Comparison of ENCODE assay signal across 7 cellular contexts in genomic region chr11:11036185-11037161, GRCh38.
DNase-seq lines count a peak whose midpoint lies in the region; ATAC-seq and TF ChIP-seq lines count a peak whose summit lies in the region.

No MANE protein-coding gene starts in this region.

- H3K36me3 ChIP-seq in HAP-1 (replicated peaks) (no peaks in the 10 kb centered on the region), prostate gland (no peaks in the 10 kb centered on the region)

- peak; percentile 45 to 88 (median 73) for TF ChIP-seq CTCF in prostate gland (IDR thresholded peaks at IDR 0.05)

- H3K4me1 ChIP-seq in HAP-1: no peaks in the 10 kb centered on the region
- H3K4me1 ChIP-seq in prostate gland (replicated peaks): peaks cover 3% of the 10 kb centered on the region

- peak; percentile 89 for ATAC-seq in Right ventricle myocardium superior (ENCODE audit: poor library complexity)

- WGBS in prostate gland: 82% methylated on average over 4 of the region's 4 CpGs

- H3K4me3 ChIP-seq in HAP-1: no peak overlapping the region
- H3K4me3 ChIP-seq in prostate gland: no peak overlapping the region

- peak; percentile 64 for DNase-seq in DMS79 treated with DMSO at 0.1 percent for 48 hours (lab: John Stamatoyannopoulos, UW)
- DNase-seq in HAP-1 (ENCODE audit: low spot score in 2 of 2): peak; percentile 51 to 60
- peak; percentile 59 for DNase-seq in NCI-H2227 (lab: John Stamatoyannopoulos, UW; ENCODE audit: unreplicated experiment)
- peak; percentile 10 for DNase-seq in activated gamma-delta T cell treated with anti-CD3 and anti-CD28 coated beads, Interleukin-2, amount 50 U/mL, for 16 hours (ENCODE audit: low read depth)
- no peak for DNase-seq in Right ventricle myocardium superior
- peak; percentile 77 for DNase-seq in prostate gland (ENCODE audit: low spot score)
- DNase-seq in HK-2 (ENCODE audit: unreplicated experiment): no peak

- no peak overlapping the region for H3K27ac ChIP-seq in prostate gland

- in situ Hi-C loops in HAP-1 (cut with MboI; ENCODE audit: low sequenced_read_pairs): no loop called here

- H3K9me3 ChIP-seq in HAP-1: no peaks in the 10 kb centered on the region
- H3K9me3 ChIP-seq in prostate gland: no peaks in the 10 kb centered on the region

- TF ChIP-seq POLR2A in prostate gland (IDR thresholded peaks at IDR 0.05): no peak

- H3K27me3 ChIP-seq in HAP-1 (ENCODE audit: low read depth): no peaks in the 10 kb centered on the region; the same call in 1 of the 2 replicates
- H3K27me3 ChIP-seq in prostate gland (replicated peaks; ENCODE audit: insufficient read depth): no peaks in the 10 kb centered on the region

- intact Hi-C loops in Right ventricle myocardium superior (cut with DNase I): loop anchor here (2.0 to 10.0 kb wide), 2 partner anchors 228 to 752 kb away; no protein-coding TSS in a partner anchor
- intact Hi-C loops in prostate gland (cut with DNase I): loop anchor here (2.0 to 10.0 kb wide), 4 partner anchors 121 to 750 kb away; partner anchors contain the start of gene GALNT18

Comparison
In these comparisons a context has a peak if more than half of its experiments do, and no peak if none do; other contexts are left out.
1. DNase-seq: peak in DMS79 treated with DMSO at 0.1 percent for 48 hours (single experiment), HAP-1 (2 of 2), NCI-H2227 (single experiment), activated gamma-delta T cell treated with anti-CD3 and anti-CD28 coated beads, Interleukin-2, amount 50 U/mL, for 16 hours (single experiment) and prostate gland (single experiment); none in Right ventricle myocardium superior (single experiment) and HK-2 (single experiment).